ENCODE assay signal across 19 cellular contexts in the genomic region with DNA sequence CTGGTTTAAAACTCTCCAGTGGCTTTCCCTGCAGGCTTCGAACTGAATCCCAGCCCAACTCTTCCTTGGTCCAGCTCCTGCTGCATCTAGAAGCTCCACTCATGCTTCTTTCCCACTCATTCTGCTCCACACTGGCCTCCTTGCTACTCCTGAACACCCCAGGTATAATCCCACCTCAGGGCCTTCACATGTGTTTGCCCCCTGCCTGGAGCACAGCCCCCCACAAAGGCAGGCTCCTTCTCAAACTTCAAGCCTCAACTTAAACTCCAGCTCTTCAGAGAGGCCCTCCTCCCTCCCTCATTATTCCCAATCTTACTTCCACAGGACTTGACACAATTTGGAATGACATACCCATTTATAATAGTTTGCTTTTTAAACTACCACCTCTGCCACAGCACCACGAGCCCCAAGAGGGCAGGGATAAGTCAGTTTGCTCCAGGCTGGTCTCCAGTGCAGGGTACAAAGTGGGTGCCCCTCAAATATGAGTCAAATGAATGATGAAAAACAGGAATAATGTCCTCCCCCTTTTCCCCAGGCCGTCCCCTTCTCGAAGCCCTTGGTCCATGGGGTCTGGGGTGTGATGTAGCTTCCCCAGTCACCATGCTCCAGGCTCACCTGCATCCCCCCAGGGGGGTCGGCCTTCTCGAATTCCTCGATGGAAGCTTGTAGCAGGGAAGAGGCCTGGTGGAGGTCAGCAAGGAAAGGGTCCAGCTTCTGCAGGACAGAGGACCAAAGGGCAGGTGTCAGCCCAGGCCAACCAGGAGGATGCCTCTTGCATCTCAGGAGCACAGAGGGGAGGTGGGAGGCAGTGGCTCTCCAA. TPM values are rescaled to one million over a fixed set of nuclear protein-coding genes. Genes with fewer than 3 reads are reported as not detected.
DNase-seq lines count a peak whose midpoint lies in the region; FAIRE-seq and TF ChIP-seq lines count a peak whose summit lies in the region.
"Had no signal": no experiment of that assay in that cellular context is flagged by ENCODE, and none has a peak within 500 bp of the region (broad histone marks: within the 10 kb centered on the region; RNA-seq: fewer than 3 reads in every experiment).

No MANE protein-coding gene starts in this region.

- H3K9me3 ChIP-seq in left ventricle myocardium inferior (replicated peaks) (no peaks in the 10 kb centered on the region), right atrium auricular region (no peaks in the 10 kb centered on the region)
- H3K9me3 ChIP-seq: A549, BLaER1, breast epithelium had no signal

- H3K4ac ChIP-seq in mesendoderm (ENCODE audit: low read depth, low read length): no peak overlapping the region

- no CpG with 5 or more reads among the region's 7 CpGs for WGBS in mesendoderm (ENCODE audit: extremely low coverage, insufficient coverage, low lambda C conversion rate)

- no peaks in the 10 kb centered on the region for H3K36me3 ChIP-seq in left ventricle myocardium inferior
- no peaks in the 10 kb centered on the region for H3K36me3 ChIP-seq in right atrium auricular region
- no peaks in the 10 kb centered on the region for H3K36me3 ChIP-seq in mesendoderm (ENCODE audit: control insufficient read depth, insufficient read depth, low read length)
- H3K36me3 ChIP-seq: BLaER1, breast epithelium had no signal

- H3K79me2 ChIP-seq in mesendoderm (ENCODE audit: control insufficient read depth, insufficient read depth, low read length): no peaks in the 10 kb centered on the region

- H3K27me3 Mint-ChIP-seq in neural crest cell (ENCODE audit: low read depth) (no peaks in the 10 kb centered on the region), endothelial cell (ENCODE audit: unreplicated experiment) (peaks cover 3% of the 10 kb centered on the region)
- H3K27me3 Mint-ChIP-seq: memory B cell had no signal

- TF ChIP-seq CTCF in left ventricle myocardium inferior (IDR thresholded peaks at IDR 0.05; ENCODE audit: borderline replicate concordance) (peak; percentile 34), right atrium auricular region (IDR thresholded peaks at IDR 0.05) (no peak), RWPE1 (conservative IDR thresholded peaks at IDR 0.05; ENCODE audit: low read depth) (peak; percentile 83), neural crest cell (conservative IDR thresholded peaks at IDR 0.05) (peak; percentile 34), endothelial cell (IDR thresholded peaks at IDR 0.05; ENCODE audit: unreplicated experiment) (no peak)

- no peak overlapping the region for H3K23ac ChIP-seq in mesendoderm (ENCODE audit: low read length)

- H3K4me3 Mint-ChIP-seq in neural crest cell: no peak overlapping the region
- H3K4me3 Mint-ChIP-seq in endothelial cell (ENCODE audit: unreplicated experiment): no peak overlapping the region
- H3K4me3 Mint-ChIP-seq: dendritic cell treated with granulocyte-macrophage colony-stimulating factor and Interleukin-4, amounts not matched to agents 40 ng/mL and 50 ng/mL, for 4 days; memory B cell; naive thymus-derived CD8-positive, alpha-beta T cell had no signal

- H3K4me1 ChIP-seq in left ventricle myocardium inferior (peaks cover 4% of the 10 kb centered on the region), right atrium auricular region (peaks cover 0 to 10% of the 10 kb centered on the region in 2 donors), mesendoderm (ENCODE audit: control insufficient read depth, low read depth, low read length) (no peaks in the 10 kb centered on the region)
- H3K4me1 ChIP-seq: breast epithelium had no signal

- DNase-seq in left ventricle myocardium inferior (no peak), right atrium auricular region (ENCODE audit: low spot score) (no peak), RWPE1 (ENCODE audit: low spot score) (no peak), neural crest cell (ENCODE audit: low read depth, low spot score) (no peak), mesendoderm (no peak), SIG-M5 treated with dmso at 0.1 percent for 504 hours (lab: John Stamatoyannopoulos, UW; ENCODE audit: unreplicated experiment) (no peak), urothelium cell line (ENCODE audit: low spot score) (no peak), endothelial cell (ENCODE audit: low spot score) (no peak)
- DNase-seq: activated gamma-delta T cell had no signal

- H2BK120ac ChIP-seq in mesendoderm (ENCODE audit: low read depth, low read length): no peak overlapping the region

- no peak overlapping the region for H3K4me3 ChIP-seq in left ventricle myocardium inferior
- H3K4me3 ChIP-seq in right atrium auricular region: no peak overlapping the region
- H3K4me3 ChIP-seq in mesendoderm (ENCODE audit: low read length): no peak overlapping the region
- H3K4me3 ChIP-seq: A549, BLaER1, breast epithelium had no signal

- no peaks in the 10 kb centered on the region for H3K79me1 ChIP-seq in mesendoderm (ENCODE audit: low read length)

- no peak overlapping the region for H3K9ac ChIP-seq in mesendoderm (ENCODE audit: low read length)
- H3K9ac ChIP-seq: BLaER1 had no signal

- no peak overlapping the region for H3K56ac ChIP-seq in mesendoderm (ENCODE audit: low read length)

- H3K4me2 ChIP-seq in mesendoderm (ENCODE audit: low read length): no peak overlapping the region
- H3K4me2 ChIP-seq: A549, BLaER1 had no signal

- H3K27me3 ChIP-seq in left ventricle myocardium inferior (ENCODE audit: low read depth) (no peaks in the 10 kb centered on the region), right atrium auricular region (no peaks in the 10 kb centered on the region), mesendoderm (ENCODE audit: insufficient read depth, low read length, poor library complexity) (no peaks in the 10 kb centered on the region)
- H3K27me3 ChIP-seq: BLaER1, breast epithelium had no signal

- H2BK15ac ChIP-seq in mesendoderm (replicated peaks; ENCODE audit: low read depth): no peak overlapping the region

- H3K4me1 Mint-ChIP-seq in neural crest cell (peaks cover 12% of the 10 kb centered on the region), endothelial cell (ENCODE audit: unreplicated experiment) (peaks cover 11% of the 10 kb centered on the region)

- H3K27ac Mint-ChIP-seq in neural crest cell (ENCODE audit: unreplicated experiment) (no peak overlapping the region), endothelial cell (ENCODE audit: unreplicated experiment) (no peak overlapping the region)
- H3K27ac Mint-ChIP-seq: dendritic cell treated with granulocyte-macrophage colony-stimulating factor and Interleukin-4, amounts not matched to agents 40 ng/mL and 50 ng/mL, for 4 days; memory B cell; progenitor cell of endocrine pancreas had no signal

- H4K8ac ChIP-seq in mesendoderm (ENCODE audit: low read depth, low read length): no peak overlapping the region

- H2AK5ac ChIP-seq in mesendoderm (ENCODE audit: low read length): no peak overlapping the region

- H3K9me3 Mint-ChIP-seq in neural crest cell (no peaks in the 10 kb centered on the region), endothelial cell (ENCODE audit: unreplicated experiment) (no peaks in the 10 kb centered on the region)
- H3K9me3 Mint-ChIP-seq: dendritic cell treated with granulocyte-macrophage colony-stimulating factor and Interleukin-4, amounts not matched to agents 40 ng/mL and 50 ng/mL, for 4 days; memory B cell; naive thymus-derived CD8-positive, alpha-beta T cell had no signal

- CTCF ChIA-PET in RWPE1 (lab: Yijun Ruan, JAX): interaction anchor here (0.6 to 5.0 kb wide), 19 partner anchors 8 to 679 kb away, joined by 3 to 55 read pairs (median 4); no protein-coding TSS in a partner anchor

- H3K27ac ChIP-seq in left ventricle myocardium inferior (replicated peaks) (no peak overlapping the region), right atrium auricular region (no peak overlapping the region), RWPE1 (no peak overlapping the region), mesendoderm (ENCODE audit: low read depth, low read length) (no peak overlapping the region)
- H3K27ac ChIP-seq: BLaER1, breast epithelium had no signal

- intact Hi-C loops in left ventricle myocardium inferior (cut with micrococcal nuclease): loop anchor here (5.0 kb wide), 1 partner anchor 166 kb away; no protein-coding TSS in a partner anchor

- FAIRE-seq in urothelium cell line (lab: Jason Lieb, UNC): no peak
- FAIRE-seq: A549, D721Med, endometrium had no signal

- H3K36me3 Mint-ChIP-seq in neural crest cell (ENCODE audit: low read depth): no peaks in the 10 kb centered on the region
- no peaks in the 10 kb centered on the region for H3K36me3 Mint-ChIP-seq in endothelial cell (ENCODE audit: low read depth, unreplicated experiment)
- H3K36me3 Mint-ChIP-seq: memory B cell; naive thymus-derived CD8-positive, alpha-beta T cell had no signal

- POLR2A ChIA-PET in RWPE1 (lab: Yijun Ruan, JAX; ENCODE audit: low non-redundant PET): no interaction called here

- H3K18ac ChIP-seq in mesendoderm (ENCODE audit: low read length): no peak overlapping the region

- H2BK5ac ChIP-seq in mesendoderm (ENCODE audit: low read length): no peak overlapping the region

- H4K5ac ChIP-seq in mesendoderm (ENCODE audit: low read length): no peak overlapping the region

RNA-seq across cellular contexts. Expression of a gene that starts 37.4 kb away (rescaled TPM):
- total RNA-seq in left ventricle myocardium inferior: 7.1 TPM
- 1 to 10 TPM; 3.1 to 4.2 TPM for total RNA-seq in right atrium auricular region
- 8.6 and 9.5 TPM in 2 replicates for total RNA-seq in neural crest cell
- polyA plus RNA-seq in mesendoderm (2013, experiment 1 of 2): 0.13 TPM
- polyA plus RNA-seq in mesendoderm (2013, experiment 2 of 2): 0.15 TPM
- not detected for total RNA-seq in endothelial cell (ENCODE audit: unreplicated experiment)
- total RNA-seq: naive thymus-derived CD8-positive, alpha-beta T cell; NCI-H460 had no signal
- polyA plus RNA-seq: naive thymus-derived CD8-positive, alpha-beta T cell had no signal

RNA-seq across cellular contexts. Expression of a gene that starts 58.1 kb away (rescaled TPM):
- 846 TPM for total RNA-seq in left ventricle myocardium inferior
- 1,000 to 10,000 TPM in 1 of 2 donors, 100 to 1,000 TPM in 1; 680 to 1,303 TPM for total RNA-seq in right atrium auricular region
- total RNA-seq in neural crest cell: 1.2 and 1.4 TPM in 2 replicates
- polyA plus RNA-seq in mesendoderm (2013, experiment 1 of 2): 0.56 TPM
- polyA plus RNA-seq in mesendoderm (2013, experiment 2 of 2): 0.56 TPM
- total RNA-seq in endothelial cell (ENCODE audit: unreplicated experiment): 216 TPM
- total RNA-seq: naive thymus-derived CD8-positive, alpha-beta T cell had no signal
- polyA plus RNA-seq: naive thymus-derived CD8-positive, alpha-beta T cell had no signal

Comparison
In these comparisons a context has a peak if more than half of its experiments do, and no peak if none do; other contexts are left out.
1. CTCF ChIP-seq: peak in left ventricle myocardium inferior (single experiment), RWPE1 (single experiment) and neural crest cell (single experiment); none in right atrium auricular region (0 of 2) and endothelial cell (single experiment).
2. RNA of a gene that starts 58.1 kb away (total RNA-seq): 680 to 1,303 TPM in right atrium auricular region, 846 TPM in left ventricle myocardium inferior (single experiment) and 216 TPM in endothelial cell (single experiment); 1.2 to 1.4 TPM in neural crest cell; every median in the first group is over 10 times any median in the second.